Comparison of ENCODE assay signal across 1 cellular context in the genomic region with DNA sequence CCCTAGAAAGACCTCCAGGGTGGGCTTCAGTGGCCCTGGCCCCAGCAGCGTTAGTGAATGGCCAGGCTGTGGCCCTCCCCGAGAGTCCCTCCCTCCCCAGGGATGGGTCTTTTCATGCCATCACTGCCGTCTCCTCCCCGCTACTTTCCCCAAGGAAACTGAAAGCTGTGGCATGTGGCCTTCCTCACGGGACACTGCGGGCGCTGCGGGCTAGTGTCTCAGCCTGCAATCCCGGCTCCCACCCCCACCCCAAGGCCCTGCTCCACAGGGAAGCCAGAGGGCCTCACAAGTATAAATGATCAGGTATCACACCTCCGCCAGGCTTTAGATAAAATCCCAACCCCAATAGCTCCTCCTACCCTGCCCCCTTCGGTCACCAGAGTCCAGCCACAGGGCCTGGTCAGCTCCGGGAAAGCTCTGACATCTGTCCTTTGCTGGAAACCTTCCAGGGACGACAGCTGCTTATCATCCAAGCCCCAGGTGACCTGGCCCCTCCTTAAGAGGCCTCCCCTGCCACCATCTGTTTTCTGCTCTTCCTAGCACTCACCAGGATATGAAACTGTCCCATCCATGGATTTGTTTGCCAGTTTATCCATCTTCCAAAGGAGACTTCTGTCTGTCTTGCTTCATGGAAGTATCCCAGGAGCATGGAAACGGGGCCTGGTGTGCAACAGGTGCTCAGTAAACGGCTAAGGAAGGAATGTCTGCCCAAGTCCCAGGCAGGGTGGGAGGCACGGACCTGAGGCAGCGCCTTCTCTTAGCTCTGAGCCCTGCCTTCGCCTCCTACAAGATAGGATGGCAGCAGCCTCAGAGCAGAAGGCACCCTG.
TF ChIP-seq lines count a peak whose summit lies in the region.

No MANE protein-coding gene starts in this region.

TF ChIP-seq in K562, 482 proteins besides CTCF, POLR2A, EP300 and RAD21 (continued from another document):
- TF ChIP-seq, protein P1, sequence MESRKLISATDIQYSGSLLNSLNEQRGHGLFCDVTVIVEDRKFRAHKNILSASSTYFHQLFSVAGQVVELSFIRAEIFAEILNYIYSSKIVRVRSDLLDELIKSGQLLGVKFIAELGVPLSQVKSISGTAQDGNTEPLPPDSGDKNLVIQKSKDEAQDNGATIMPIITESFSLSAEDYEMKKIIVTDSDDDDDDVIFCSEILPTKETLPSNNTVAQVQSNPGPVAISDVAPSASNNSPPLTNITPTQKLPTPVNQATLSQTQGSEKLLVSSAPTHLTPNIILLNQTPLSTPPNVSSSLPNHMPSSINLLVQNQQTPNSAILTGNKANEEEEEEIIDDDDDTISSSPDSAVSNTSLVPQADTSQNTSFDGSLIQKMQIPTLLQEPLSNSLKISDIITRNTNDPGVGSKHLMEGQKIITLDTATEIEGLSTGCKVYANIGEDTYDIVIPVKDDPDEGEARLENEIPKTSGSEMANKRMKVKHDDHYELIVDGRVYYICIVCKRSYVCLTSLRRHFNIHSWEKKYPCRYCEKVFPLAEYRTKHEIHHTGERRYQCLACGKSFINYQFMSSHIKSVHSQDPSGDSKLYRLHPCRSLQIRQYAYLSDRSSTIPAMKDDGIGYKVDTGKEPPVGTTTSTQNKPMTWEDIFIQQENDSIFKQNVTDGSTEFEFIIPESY (CRISPR knock-in tag; IDR thresholded peaks at IDR 0.05) = no peak
- no peak for TF ChIP-seq ADNP (tag; IDR thresholded peaks at IDR 0.05)
- no peak for TF ChIP-seq ZNF764 (CRISPR knock-in tag; IDR thresholded peaks at IDR 0.05; ENCODE audit: low read depth)
- no peak for TF ChIP-seq ATF6 (CRISPR knock-in tag; IDR thresholded peaks at IDR 0.05)
- no peak for TF ChIP-seq ZNF253 (CRISPR knock-in tag; conservative IDR thresholded peaks at IDR 0.05)
- TF ChIP-seq, protein P2, sequence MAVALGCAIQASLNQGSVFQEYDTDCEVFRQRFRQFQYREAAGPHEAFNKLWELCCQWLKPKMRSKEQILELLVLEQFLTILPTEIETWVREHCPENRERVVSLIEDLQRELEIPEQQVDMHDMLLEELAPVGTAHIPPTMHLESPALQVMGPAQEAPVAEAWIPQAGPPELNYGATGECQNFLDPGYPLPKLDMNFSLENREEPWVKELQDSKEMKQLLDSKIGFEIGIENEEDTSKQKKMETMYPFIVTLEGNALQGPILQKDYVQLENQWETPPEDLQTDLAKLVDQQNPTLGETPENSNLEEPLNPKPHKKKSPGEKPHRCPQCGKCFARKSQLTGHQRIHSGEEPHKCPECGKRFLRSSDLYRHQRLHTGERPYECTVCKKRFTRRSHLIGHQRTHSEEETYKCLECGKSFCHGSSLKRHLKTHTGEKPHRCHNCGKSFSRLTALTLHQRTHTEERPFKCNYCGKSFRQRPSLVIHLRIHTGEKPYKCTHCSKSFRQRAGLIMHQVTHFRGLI (CRISPR knock-in tag; IDR thresholded peaks at IDR 0.05) = no peak
- peak; percentile 31; the same call in 1 of the 2 replicates for TF ChIP-seq RAD51 (IDR thresholded peaks at IDR 0.05; ENCODE audit: borderline replicate concordance, low read depth)
- no peak for TF ChIP-seq THRA (IDR thresholded peaks at IDR 0.05)
- TF ChIP-seq ZNF75A (CRISPR knock-in tag; IDR thresholded peaks at IDR 0.05) = no peak
- TF ChIP-seq ZNF561 (CRISPR knock-in tag; conservative IDR thresholded peaks at IDR 0.05) = no peak
- TF ChIP-seq, protein P3, sequence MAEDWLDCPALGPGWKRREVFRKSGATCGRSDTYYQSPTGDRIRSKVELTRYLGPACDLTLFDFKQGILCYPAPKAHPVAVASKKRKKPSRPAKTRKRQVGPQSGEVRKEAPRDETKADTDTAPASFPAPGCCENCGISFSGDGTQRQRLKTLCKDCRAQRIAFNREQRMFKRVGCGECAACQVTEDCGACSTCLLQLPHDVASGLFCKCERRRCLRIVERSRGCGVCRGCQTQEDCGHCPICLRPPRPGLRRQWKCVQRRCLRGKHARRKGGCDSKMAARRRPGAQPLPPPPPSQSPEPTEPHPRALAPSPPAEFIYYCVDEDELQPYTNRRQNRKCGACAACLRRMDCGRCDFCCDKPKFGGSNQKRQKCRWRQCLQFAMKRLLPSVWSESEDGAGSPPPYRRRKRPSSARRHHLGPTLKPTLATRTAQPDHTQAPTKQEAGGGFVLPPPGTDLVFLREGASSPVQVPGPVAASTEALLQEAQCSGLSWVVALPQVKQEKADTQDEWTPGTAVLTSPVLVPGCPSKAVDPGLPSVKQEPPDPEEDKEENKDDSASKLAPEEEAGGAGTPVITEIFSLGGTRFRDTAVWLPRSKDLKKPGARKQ (CRISPR knock-in tag; IDR thresholded peaks at IDR 0.05) = no peak
- no peak for TF ChIP-seq ZNF444 (CRISPR knock-in tag; IDR thresholded peaks at IDR 0.05)
- TF ChIP-seq HNRNPK (IDR thresholded peaks at IDR 0.05; ENCODE audit: low read depth, low read length, poor library complexity, severe bottlenecking) = no peak
- no peak for TF ChIP-seq ZBTB43 (CRISPR knock-in tag; IDR thresholded peaks at IDR 0.05)
- peak; percentile 7; the same call in 1 of the 2 replicates for TF ChIP-seq RB1 (IDR thresholded peaks at IDR 0.05; ENCODE audit: low read depth)
- TF ChIP-seq DACH1 (IDR thresholded peaks at IDR 0.05; ENCODE audit: partially characterized antibody) = peak; percentile 71
- no peak for TF ChIP-seq RERE (CRISPR knock-in tag; IDR thresholded peaks at IDR 0.05; ENCODE audit: borderline replicate concordance)
- no peak for TF ChIP-seq NONO (IDR thresholded peaks at IDR 0.05; ENCODE audit: low read depth in 2 of 2, low read length in 1 of 2)
- TF ChIP-seq TGIF2 (CRISPR knock-in tag; IDR thresholded peaks at IDR 0.05) = no peak
- no peak for TF ChIP-seq IRF2 (CRISPR knock-in tag; IDR thresholded peaks at IDR 0.05)
- TF ChIP-seq REST (CRISPR knock-in tag; IDR thresholded peaks at IDR 0.05; ENCODE audit: low read depth) = no peak
- no peak for TF ChIP-seq HNRNPLL (IDR thresholded peaks at IDR 0.05; ENCODE audit: low read depth, low read length, poor library complexity, severe bottlenecking)
- TF ChIP-seq NRF1 (conservative IDR thresholded peaks at IDR 0.05 in 1 of 2, IDR thresholded peaks at IDR 0.05 in 1 of 2) = peak in 1 of 2 experiments; percentile 41; a peak in 2 of 4 replicates
- TF ChIP-seq, protein P4, sequence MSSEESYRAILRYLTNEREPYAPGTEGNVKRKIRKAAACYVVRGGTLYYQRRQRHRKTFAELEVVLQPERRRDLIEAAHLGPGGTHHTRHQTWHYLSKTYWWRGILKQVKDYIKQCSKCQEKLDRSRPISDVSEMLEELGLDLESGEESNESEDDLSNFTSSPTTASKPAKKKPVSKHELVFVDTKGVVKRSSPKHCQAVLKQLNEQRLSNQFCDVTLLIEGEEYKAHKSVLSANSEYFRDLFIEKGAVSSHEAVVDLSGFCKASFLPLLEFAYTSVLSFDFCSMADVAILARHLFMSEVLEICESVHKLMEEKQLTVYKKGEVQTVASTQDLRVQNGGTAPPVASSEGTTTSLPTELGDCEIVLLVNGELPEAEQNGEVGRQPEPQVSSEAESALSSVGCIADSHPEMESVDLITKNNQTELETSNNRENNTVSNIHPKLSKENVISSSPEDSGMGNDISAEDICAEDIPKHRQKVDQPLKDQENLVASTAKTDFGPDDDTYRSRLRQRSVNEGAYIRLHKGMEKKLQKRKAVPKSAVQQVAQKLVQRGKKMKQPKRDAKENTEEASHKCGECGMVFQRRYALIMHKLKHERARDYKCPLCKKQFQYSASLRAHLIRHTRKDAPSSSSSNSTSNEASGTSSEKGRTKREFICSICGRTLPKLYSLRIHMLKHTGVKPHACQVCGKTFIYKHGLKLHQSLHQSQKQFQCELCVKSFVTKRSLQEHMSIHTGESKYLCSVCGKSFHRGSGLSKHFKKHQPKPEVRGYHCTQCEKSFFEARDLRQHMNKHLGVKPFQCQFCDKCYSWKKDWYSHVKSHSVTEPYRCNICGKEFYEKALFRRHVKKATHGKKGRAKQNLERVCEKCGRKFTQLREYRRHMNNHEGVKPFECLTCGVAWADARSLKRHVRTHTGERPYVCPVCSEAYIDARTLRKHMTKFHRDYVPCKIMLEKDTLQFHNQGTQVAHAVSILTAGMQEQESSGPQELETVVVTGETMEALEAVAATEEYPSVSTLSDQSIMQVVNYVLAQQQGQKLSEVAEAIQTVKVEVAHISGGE (CRISPR knock-in tag; IDR thresholded peaks at IDR 0.05) = 0 out of 6 replicates have a peak, but pooled peaks of 1 of the 3 experiments have one; percentile 47
- peak; percentile 98 for TF ChIP-seq CBFA2T3 (IDR thresholded peaks at IDR 0.05)
